ENCODE assay signal across 19 cellular contexts in genomic region chr4:118112647-118113046, GRCh38.
DNase-seq lines count a peak whose midpoint lies in the region; ATAC-seq and TF ChIP-seq lines count a peak whose summit lies in the region.
"Had no signal": no experiment of that assay in that cellular context is flagged by ENCODE, and none has a peak within 500 bp of the region (broad histone marks: within the 10 kb centered on the region; RNA-seq: fewer than 3 reads in every experiment).

No MANE protein-coding gene starts in this region.

- intact Hi-C loops in mucosa of descending colon (cut with DNase I, micrococcal nuclease), result no loop called here

- in situ Hi-C loops in astrocyte of the spinal cord (cut with HindIII; ENCODE audit: low sequenced_read_pairs), result no loop called here

- ATAC-seq in activated naive CD8-positive, alpha-beta T cell treated with anti-CD3 and anti-CD28 coated beads, Interleukin-2, amount 50 U/mL, for 24 hours, result no peak
- no peak for ATAC-seq in mucosa of descending colon
- no peak for ATAC-seq in HG03457 (IDR thresholded peaks at IDR 0.05; ENCODE audit: unreplicated experiment)
- ATAC-seq: CD8-positive, alpha-beta T cell had no signal

- no peak overlapping the region for H3K27ac Mint-ChIP-seq in activated naive CD8-positive, alpha-beta T cell treated with anti-CD3 and anti-CD28 coated beads, Interleukin-2, amount 50 U/mL, for 24 hours
- H3K27ac Mint-ChIP-seq in nephron progenitor cell, result no peak overlapping the region
- H3K27ac Mint-ChIP-seq: CD8-positive, alpha-beta T cell; endodermal cell had no signal

- H3K4me3 Mint-ChIP-seq in activated naive CD8-positive, alpha-beta T cell treated with anti-CD3 and anti-CD28 coated beads, Interleukin-2, amount 50 U/mL, for 24 hours, result no peak overlapping the region
- H3K4me3 Mint-ChIP-seq in nephron progenitor cell, result no peak overlapping the region
- H3K4me3 Mint-ChIP-seq: CD8-positive, alpha-beta T cell; endodermal cell; neural crest cell had no signal

- H3K4me3 ChIP-seq in astrocyte of the spinal cord (ENCODE audit: low read depth, low read length) (no peak overlapping the region), mucosa of descending colon (no peak overlapping the region)
- H3K4me3 ChIP-seq: suprapubic skin had no signal

- H3K4me1 Mint-ChIP-seq in activated naive CD8-positive, alpha-beta T cell treated with anti-CD3 and anti-CD28 coated beads, Interleukin-2, amount 50 U/mL, for 24 hours, result peaks cover 2% of the 10 kb centered on the region
- H3K4me1 Mint-ChIP-seq in nephron progenitor cell, result no peaks in the 10 kb centered on the region
- H3K4me1 Mint-ChIP-seq: neural crest cell had no signal

- TF ChIP-seq CTCF in astrocyte of the spinal cord (IDR thresholded peaks at IDR 0.05; ENCODE audit: low read depth, low read length) (no peak), mucosa of descending colon (IDR thresholded peaks at IDR 0.05) (no peak), nephron progenitor cell (IDR thresholded peaks at IDR 0.05) (no peak)

- no peaks in the 10 kb centered on the region for H3K36me3 Mint-ChIP-seq in activated naive CD8-positive, alpha-beta T cell treated with anti-CD3 and anti-CD28 coated beads, Interleukin-2, amount 50 U/mL, for 24 hours (ENCODE audit: low read depth)
- H3K36me3 Mint-ChIP-seq in nephron progenitor cell (ENCODE audit: low read depth), result no peaks in the 10 kb centered on the region
- H3K36me3 Mint-ChIP-seq: CD8-positive, alpha-beta T cell had no signal

- H3K9me3 Mint-ChIP-seq in activated naive CD8-positive, alpha-beta T cell treated with anti-CD3 and anti-CD28 coated beads, Interleukin-2, amount 50 U/mL, for 24 hours, result peaks cover 4% of the 10 kb centered on the region
- H3K9me3 Mint-ChIP-seq in nephron progenitor cell, result no peaks in the 10 kb centered on the region
- H3K9me3 Mint-ChIP-seq: endodermal cell had no signal

- no peaks in the 10 kb centered on the region for H3K4me1 ChIP-seq in mucosa of descending colon (ENCODE audit: low read depth)
- H3K4me1 ChIP-seq: suprapubic skin had no signal

- H3K36me3 ChIP-seq in mucosa of descending colon (ENCODE audit: low read depth), result no peaks in the 10 kb centered on the region
- H3K36me3 ChIP-seq: suprapubic skin had no signal

- DNase-seq in EH (ENCODE audit: low read depth) (peak; percentile 22), HT1080 (ENCODE audit: low read depth) (peak; percentile 44), astrocyte of the spinal cord (ENCODE audit: low read depth, low spot score) (peak; percentile 16), kidney tubule cell (ENCODE audit: low spot score) (peak; percentile 46), mucosa of descending colon (no peak), nephron progenitor cell (no peak)
- DNase-seq in activated naive CD8-positive, alpha-beta T cell treated with anti-CD3 and anti-CD28 coated beads, Interleukin-2, amount 50 U/mL, for 24 hours, result no peak
- DNase-seq: activated CD8-positive, alpha-beta memory T cell treated with anti-CD3 and anti-CD28 coated beads, Interleukin-2, amount 50 U/mL, for 48 hours; activated effector memory CD4-positive, alpha-beta T cell treated with anti-CD3 and anti-CD28 coated beads, Interleukin-2, amount 50 U/mL, for 16 hours; amygdala; CD8-positive, alpha-beta T cell; endodermal cell; hippocampal formation; mesendoderm; NCI-H1417; Right ventricle myocardium superior had no signal

- no peaks in the 10 kb centered on the region for H3K27me3 Mint-ChIP-seq in activated naive CD8-positive, alpha-beta T cell treated with anti-CD3 and anti-CD28 coated beads, Interleukin-2, amount 50 U/mL, for 24 hours
- H3K27me3 Mint-ChIP-seq in nephron progenitor cell (ENCODE audit: low read depth, poor library complexity), result peaks cover 3% of the 10 kb centered on the region

- no peaks in the 10 kb centered on the region for H3K9me3 ChIP-seq in mucosa of descending colon
- H3K9me3 ChIP-seq: suprapubic skin had no signal

Comparison
In these comparisons a context has a peak if more than half of its experiments do, and no peak if none do; other contexts are left out.
1. DNase-seq: peak in EH (single experiment), HT1080 (single experiment), astrocyte of the spinal cord (single experiment) and kidney tubule cell (single experiment); none in activated naive CD8-positive, alpha-beta T cell treated with anti-CD3 and anti-CD28 coated beads, Interleukin-2, amount 50 U/mL, for 24 hours (single experiment), mucosa of descending colon (0 of 3) and nephron progenitor cell (single experiment).